8 cellular contexts compared by ENCODE assay signal in the genomic region with DNA sequence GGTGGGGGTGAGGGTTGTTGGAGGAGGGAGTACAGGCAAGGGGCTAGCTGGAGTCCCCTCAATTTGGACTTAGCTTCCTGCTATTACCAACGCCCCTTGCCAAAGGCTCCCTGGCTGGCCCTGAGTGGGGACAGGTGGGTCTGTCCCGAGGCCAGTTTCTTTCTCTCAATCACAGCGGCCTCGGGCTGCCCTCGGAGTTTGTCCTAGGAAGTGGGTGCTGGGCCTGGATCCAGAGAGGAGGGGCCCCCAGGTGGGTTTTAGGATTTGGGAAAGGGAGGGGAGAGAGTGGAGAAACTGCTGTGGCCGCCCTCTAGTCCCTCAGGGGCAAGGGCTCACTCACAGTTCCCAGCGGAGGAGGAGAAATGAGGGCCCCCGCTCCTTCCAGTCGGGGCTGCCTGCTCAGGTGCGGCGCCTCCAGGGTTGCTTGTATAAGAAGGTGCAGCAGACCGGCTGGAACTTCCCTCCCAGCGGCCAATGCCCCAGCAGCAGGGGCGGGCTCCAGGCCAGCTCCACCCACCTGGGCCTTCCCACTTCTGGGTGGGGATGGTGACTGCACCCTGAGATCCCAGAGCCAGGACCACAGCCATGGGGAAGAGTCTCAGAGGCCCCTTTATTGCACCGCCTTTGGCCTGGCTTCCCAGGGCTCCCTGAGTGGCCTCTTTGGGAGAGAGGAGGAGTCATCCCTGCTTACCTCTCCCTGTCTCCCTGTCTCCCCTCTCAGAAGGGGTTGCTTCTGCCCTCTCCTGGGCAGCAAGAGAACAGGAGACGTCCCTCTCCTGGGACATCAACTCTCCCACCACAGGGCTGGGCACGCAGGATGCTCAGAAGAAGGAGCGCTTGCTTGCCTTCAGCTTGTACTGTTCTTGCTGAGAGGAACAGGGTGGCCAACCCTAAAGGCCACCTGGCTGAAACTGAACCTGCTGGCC.
A peak's percentile ranks its signal among the peaks of the same experiment; 100 is the strongest.
DNase-seq lines count a peak whose midpoint lies in the region; ATAC-seq and TF ChIP-seq lines count a peak whose summit lies in the region.

No MANE protein-coding gene starts in this region.

- H3K27ac ChIP-seq in Panc1 (ENCODE audit: low read length) = peak overlapping the region; percentile 44; the same call in 1 of the 2 replicates

- no peaks in the 10 kb centered on the region for H3K9me3 ChIP-seq in Panc1 (ENCODE audit: control insufficient read depth, insufficient read depth, low read depth, low read length)

- peaks cover 5% of the 10 kb centered on the region; the same call in 1 of the 2 replicates for H3K36me3 ChIP-seq in Panc1 (ENCODE audit: control insufficient read depth, insufficient read depth, low read length)

- no peaks in the 10 kb centered on the region; the same call in none of the 2 replicates for H3K4me1 ChIP-seq in Panc1 (ENCODE audit: control insufficient read depth, insufficient read depth, low read length)

- H3K27me3 Mint-ChIP-seq in activated CD4-positive, alpha-beta memory T cell treated with anti-CD3 and anti-CD28 coated beads, Interleukin-2, amount 10 ng/mL, durations not matched to agents 7 days and 5 days = peaks cover 1% of the 10 kb centered on the region

- DNase-seq in DMS53 treated with DMSO at 0.1 percent for 48 hours (lab: John Stamatoyannopoulos, UW; ENCODE audit: unreplicated experiment) = peak; percentile 69
- DNase-seq in HK-2 (ENCODE audit: unreplicated experiment) = peak; percentile 96
- DNase-seq in Panc1 (ENCODE audit: low read depth, low spot score) = no peak
- DNase-seq in fibroblast of peridontal ligament (ENCODE audit: extremely low read depth) = peak; percentile 18
- peak; percentile 57 for DNase-seq in retina
- DNase-seq in activated CD4-positive, alpha-beta memory T cell treated with anti-CD3 and anti-CD28 coated beads, Interleukin-2, amount 10 ng/mL, durations not matched to agents 7 days and 5 days = no peak

- no peaks in the 10 kb centered on the region for H3K9me3 Mint-ChIP-seq in activated CD4-positive, alpha-beta memory T cell treated with anti-CD3 and anti-CD28 coated beads, Interleukin-2, amount 10 ng/mL, durations not matched to agents 7 days and 5 days

- BruUV-seq in Panc1 (replicated peaks; lab: Mats Ljungman, UMichigan) = no TSS peak

- intact Hi-C loops in Panc1 (cut with micrococcal nuclease; ENCODE audit: unreplicated experiment) = loop anchor here (10.0 kb wide), 1 partner anchor 191 kb away; no protein-coding TSS in a partner anchor

- no peak overlapping the region for H3K27ac Mint-ChIP-seq in activated CD4-positive, alpha-beta memory T cell treated with anti-CD3 and anti-CD28 coated beads, Interleukin-2, amount 10 ng/mL, durations not matched to agents 7 days and 5 days

- no peaks in the 10 kb centered on the region for H3K27me3 ChIP-seq in Panc1 (ENCODE audit: control insufficient read depth, insufficient read depth, low read length)

- CTCF ChIA-PET in Panc1 (lab: Charles Lee) = interaction anchor here (0.6 kb wide), 2 partner anchors 77 to 1032 kb away, joined by 4 to 7 read pairs; no protein-coding TSS in a partner anchor
- CTCF ChIA-PET in activated CD4-positive, alpha-beta memory T cell treated with anti-CD3 and anti-CD28 coated beads, Interleukin-2, amount 10 ng/mL, durations not matched to agents 7 days and 5 days (lab: Charles Lee) = interaction anchor here (1.1 kb wide), 1 partner anchor 37 kb away, joined by 3 read pairs; no protein-coding TSS in a partner anchor

- no peak overlapping the region for H3K4me3 Mint-ChIP-seq in activated CD4-positive, alpha-beta memory T cell treated with anti-CD3 and anti-CD28 coated beads, Interleukin-2, amount 10 ng/mL, durations not matched to agents 7 days and 5 days

- H3K4me1 Mint-ChIP-seq in activated CD4-positive, alpha-beta memory T cell treated with anti-CD3 and anti-CD28 coated beads, Interleukin-2, amount 10 ng/mL, durations not matched to agents 7 days and 5 days = peaks cover 27% of the 10 kb centered on the region

- in situ Hi-C loops in Panc1 (cut with HindIII; ENCODE audit: low pct_unique_long_range_greater_than_20kb, low sequenced_read_pairs) = no loop called here

- ATAC-seq in Panc1 (peak; percentile 90), GM21367 (IDR thresholded peaks at IDR 0.05; ENCODE audit: unreplicated experiment) (no peak), HG02981 (IDR thresholded peaks at IDR 0.05; ENCODE audit: unreplicated experiment) (no peak)

- H3K4me3 ChIP-seq in Panc1 (ENCODE audit: low read depth in 2 of 2, low read length in 2 of 2) = peak overlapping the region; percentile 39 to 51

- TF ChIP-seq CTCF in Panc1 (IDR thresholded peaks at IDR 0.05) = peak; percentile 75

- peaks cover 34% of the 10 kb centered on the region for H3K36me3 Mint-ChIP-seq in activated CD4-positive, alpha-beta memory T cell treated with anti-CD3 and anti-CD28 coated beads, Interleukin-2, amount 10 ng/mL, durations not matched to agents 7 days and 5 days (ENCODE audit: low read depth)

- POLR2A ChIA-PET in Panc1 (lab: Charles Lee) = no interaction called here
- POLR2A ChIA-PET in activated CD4-positive, alpha-beta memory T cell treated with anti-CD3 and anti-CD28 coated beads, Interleukin-2, amount 10 ng/mL, durations not matched to agents 7 days and 5 days (lab: Charles Lee) = no interaction called here

Comparison
In these comparisons a context has a peak if more than half of its experiments do, and no peak if none do; other contexts are left out.
1. DNase-seq: peak in DMS53 treated with DMSO at 0.1 percent for 48 hours (single experiment), HK-2 (single experiment), fibroblast of peridontal ligament (single experiment) and retina (single experiment); none in Panc1 (single experiment) and activated CD4-positive, alpha-beta memory T cell treated with anti-CD3 and anti-CD28 coated beads, Interleukin-2, amount 10 ng/mL, durations not matched to agents 7 days and 5 days (single experiment).